Comparison of ENCODE assay signal across 10 cellular contexts in genomic region chr5:150082364-150082763, GRCh38. TPM values are rescaled to one million over a fixed set of nuclear protein-coding genes. Genes with fewer than 3 reads are reported as not detected.
DNase-seq lines count a peak whose midpoint lies in the region; ATAC-seq, FAIRE-seq and TF ChIP-seq lines count a peak whose summit lies in the region.
"Had no signal": no experiment of that assay in that cellular context is flagged by ENCODE, and none has a peak within 500 bp of the region (broad histone marks: within the 10 kb centered on the region; RNA-seq: fewer than 3 reads in every experiment).

No MANE protein-coding gene starts in this region.

- H3K27me3 ChIP-seq in heart left ventricle (peaks cover 0 to 6% (median 0%) of the 10 kb centered on the region in 9 donors), transverse colon (no peaks in the 10 kb centered on the region), mammary epithelial cell (ENCODE audit: insufficient read depth, low read length) (no peaks in the 10 kb centered on the region)

- CTCF ChIA-PET in mammary epithelial cell (lab: Charles Lee; ENCODE audit: low non-redundant PET): no interaction called here

- H3K4me3 ChIP-seq in heart left ventricle (peak overlapping the region in 8 of 12 donors; percentile 4 to 65 (median 20)), transverse colon (no peak overlapping the region), mammary epithelial cell (replicated peaks in 1 of 3; ENCODE audit: insufficient read depth in 1 of 3, low read depth in 2 of 3, low read length in 3 of 3) (no peak overlapping the region)

- intact Hi-C loops in heart left ventricle (cut with DNase I) (no loop called here), left ventricle myocardium superior (cut with micrococcal nuclease) (no loop called here), transverse colon (cut with DNase I; ENCODE audit: low total_unique reads) (no loop called here), mammary epithelial cell (cut with micrococcal nuclease) (no loop called here)

- ATAC-seq in heart left ventricle: no peak
- no peak for ATAC-seq in left ventricle myocardium superior
- ATAC-seq in HG02973 (IDR thresholded peaks at IDR 0.05; ENCODE audit: unreplicated experiment): peak; percentile 12

- dilution Hi-C loops in mammary epithelial cell (cut with HindIII; ENCODE audit: low sequenced_read_pairs): no loop called here

- DNase-seq in heart left ventricle (peak in 1 of 5 donors; percentile 11), left ventricle myocardium superior (no peak), dermis blood vessel endothelial cell (peak; percentile 19), transverse colon (no peak), mammary epithelial cell (no peak), dedifferentiated amniotic fluid mesenchymal stem cell (ENCODE audit: extremely low spot score) (no peak), H54 (ENCODE audit: insufficient read length, low spot score) (no peak)

- H3K4me1 ChIP-seq in heart left ventricle (peaks cover 0 to 37% (median 0%) of the 10 kb centered on the region in 12 donors), transverse colon (no peaks in the 10 kb centered on the region), mammary epithelial cell (ENCODE audit: insufficient read depth, low read length) (no peaks in the 10 kb centered on the region)

- in situ Hi-C loops in transverse colon (cut with MboI; ENCODE audit: low pct_ligation_motif_present in 1 of 4, low pct_unique_long_range_greater_than_20kb in 1 of 4, low sequenced_read_pairs in 3 of 4) (no loop called here), mammary epithelial cell (cut with MboI; ENCODE audit: low sequenced_read_pairs in 2 of 2) (no loop called here)

- BruUV-seq in mammary epithelial cell (replicated peaks; lab: Mats Ljungman, UMichigan): no TSS peak

- TF ChIP-seq CTCF in heart left ventricle (IDR thresholded peaks at IDR 0.05): no peak
- TF ChIP-seq CTCF in transverse colon (IDR thresholded peaks at IDR 0.05): no peak
- TF ChIP-seq CTCF in mammary epithelial cell (conservative IDR thresholded peaks at IDR 0.05 in 1 of 2, IDR thresholded peaks at IDR 0.05 in 1 of 2; ENCODE audit: extremely low read depth in 1 of 2, insufficient read depth in 1 of 2, low read depth in 1 of 2, low read length in 2 of 2): no peak

- no peak overlapping the region for H2AFZ ChIP-seq in mammary epithelial cell (ENCODE audit: low read depth, low read length)

- H3K79me2 ChIP-seq in mammary epithelial cell (ENCODE audit: insufficient read depth, low read length): no peaks in the 10 kb centered on the region

- no peak overlapping the region for H3K4me2 ChIP-seq in mammary epithelial cell (ENCODE audit: insufficient read depth, low read depth, low read length)

- FAIRE-seq in H54 (lab: Jason Lieb, UNC): no peak

- H3K9ac ChIP-seq in mammary epithelial cell (ENCODE audit: insufficient read depth, low read length): no peak overlapping the region

- no peaks in the 10 kb centered on the region for H3K9me3 ChIP-seq in heart left ventricle
- no peaks in the 10 kb centered on the region for H3K9me3 ChIP-seq in transverse colon
- H3K9me3 ChIP-seq in mammary epithelial cell (replicated peaks; ENCODE audit: insufficient read depth, low read length): no peaks in the 10 kb centered on the region

- peak overlapping the region in 5 of 12 donors; percentile 34 to 90 (median 42) for H3K27ac ChIP-seq in heart left ventricle
- peak overlapping the region; percentile 7 to 36 (median 16) for H3K27ac ChIP-seq in transverse colon
- H3K27ac ChIP-seq in mammary epithelial cell (ENCODE audit: insufficient read depth, low read depth, low read length): no peak overlapping the region

- no peak for TF ChIP-seq EP300 in transverse colon (IDR thresholded peaks at IDR 0.05; ENCODE audit: low read depth)

- TF ChIP-seq POLR2A in heart left ventricle (IDR thresholded peaks at IDR 0.05): no peak
- no peak for TF ChIP-seq POLR2A in transverse colon (IDR thresholded peaks at IDR 0.05)
- TF ChIP-seq POLR2A in H54 (IDR thresholded peaks at IDR 0.05; ENCODE audit: low read depth, low read length): no peak

- no peaks in the 10 kb centered on the region for H4K20me1 ChIP-seq in mammary epithelial cell (ENCODE audit: insufficient read depth, low read length)

- 51 to 73% (median 62%) methylated on average over 3 of the region's 3 CpGs for WGBS in heart left ventricle, 4 donors
- WGBS in transverse colon (ENCODE audit: low coverage in 1 of 2), 2 donors: 45 to 50% methylated on average over 2 to 3 of the region's 3 CpGs
- 87% methylated on average over 2 of the region's 3 CpGs for WGBS in mammary epithelial cell (ENCODE audit: low coverage, missing lambda C conversion rate)

- H3K36me3 ChIP-seq in heart left ventricle (peaks cover 0 to 36% (median 0%) of the 10 kb centered on the region in 9 donors), transverse colon (no peaks in the 10 kb centered on the region), mammary epithelial cell (ENCODE audit: insufficient read depth, low read length) (no peaks in the 10 kb centered on the region)

RNA-seq across cellular contexts. Expression of gene CSF1R, which starts 4.0 kb away (rescaled TPM):
- 100 to 1,000 TPM in 1 of 9 donors, 10 to 100 TPM in 6, 1 to 10 TPM in 2; 5.8 to 143 (median 12.0) TPM for total RNA-seq in heart left ventricle
- 1 to 10 TPM; 5.0 to 5.6 TPM for polyA plus RNA-seq in heart left ventricle
- total RNA-seq in left ventricle myocardium superior: 20.1 TPM
- not detected in 2 replicates for total RNA-seq in dermis blood vessel endothelial cell
- 10 to 100 TPM in 3 of 4 donors, under 1 TPM in 1; 0.60 to 38.9 (median 14.7) TPM for total RNA-seq in transverse colon
- total RNA-seq in mammary epithelial cell: 1 to 10 TPM in 1 of 2 donors, not detected in 1; 1.3 TPM
- polyA plus RNA-seq in mammary epithelial cell: 1.5 TPM
- polyA minus RNA-seq in mammary epithelial cell: 5.0 TPM
- total RNA-seq: fibroblast of lung, NCI-H460 had no signal

Comparison
In these comparisons a context has a peak if more than half of its experiments do, and no peak if none do; other contexts are left out.
1. H3K4me3 ChIP-seq: peak in heart left ventricle (8 of 12); none in transverse colon (0 of 4) and mammary epithelial cell (0 of 3).